8 cellular contexts compared by ENCODE assay signal in genomic region chr12:45268672-45269406, GRCh38. TPM values are rescaled to one million over a fixed set of nuclear protein-coding genes. Genes with fewer than 3 reads are reported as not detected.
DNase-seq lines count a peak whose midpoint lies in the region; ATAC-seq and TF ChIP-seq lines count a peak whose summit lies in the region.

No MANE protein-coding gene starts in this region.

- peak; percentile 84 for ATAC-seq in GM19395 (IDR thresholded peaks at IDR 0.05; ENCODE audit: unreplicated experiment)
- no peak for ATAC-seq in HG03108 (IDR thresholded peaks at IDR 0.05; ENCODE audit: unreplicated experiment)

- DNase-seq in AG09319 (ENCODE audit: extremely low read depth, low read depth), result no peak
- DNase-seq in LHCN-M2 (ENCODE audit: low read depth), result peak; percentile 84
- DNase-seq in SW480 (ENCODE audit: low spot score), result peak; percentile 19
- peak; percentile 87 for DNase-seq in glomerular visceral epithelial cell (ENCODE audit: extremely low spot score)
- peak; percentile 16 for DNase-seq in retina
- DNase-seq in activated CD4-positive, alpha-beta T cell treated with anti-CD3 and anti-CD28 coated beads, Interleukin-2, amount 50 U/mL, for 48 hours, result no peak

- peak; percentile 40 for TF ChIP-seq CTCF in AG09319 (IDR thresholded peaks at IDR 0.05; ENCODE audit: low read depth, low read length)

RNA-seq across cellular contexts. Expression of gene ANO6, which starts 52.9 kb away (rescaled TPM):
- total RNA-seq in LHCN-M2 (2014; rRNA removed), result 49.4 and 50.0 TPM in 2 replicates
- polyA plus RNA-seq in LHCN-M2 (2012), result 16.7 TPM

Comparison
In these comparisons a context has a peak if more than half of its experiments do, and no peak if none do; other contexts are left out.
1. DNase-seq: peak in LHCN-M2 (single experiment), SW480 (single experiment), glomerular visceral epithelial cell (single experiment) and retina (single experiment); none in AG09319 (single experiment) and activated CD4-positive, alpha-beta T cell treated with anti-CD3 and anti-CD28 coated beads, Interleukin-2, amount 50 U/mL, for 48 hours (0 of 2).